ENCODE assay signal across 1 cellular context in genomic region chr1:154878371-154879355, GRCh38.
TF ChIP-seq lines count a peak whose summit lies in the region.

No MANE protein-coding gene starts in this region.

TF ChIP-seq in K562, 482 proteins besides CTCF, POLR2A, EP300 and RAD21 (continued from another document and continues in another):
- no peak for TF ChIP-seq CUX1 (CRISPR knock-in tag; IDR thresholded peaks at IDR 0.05)
- TF ChIP-seq RBM25 (IDR thresholded peaks at IDR 0.05; ENCODE audit: low read depth, low read length, severe bottlenecking): no peak
- TF ChIP-seq BACH1 (tag; IDR thresholded peaks at IDR 0.05): no peak
- no peak for TF ChIP-seq ARHGAP35 (IDR thresholded peaks at IDR 0.05; ENCODE audit: partially characterized antibody)
- peak; percentile 83 for TF ChIP-seq DEAF1 (CRISPR knock-in tag; IDR thresholded peaks at IDR 0.05)
- no peak for TF ChIP-seq JUN (IDR thresholded peaks at IDR 0.05; ENCODE audit: borderline replicate concordance, low read depth, low read length)
- TF ChIP-seq JUN (CRISPR knock-in tag; IDR thresholded peaks at IDR 0.05; ENCODE audit: borderline replicate concordance): no peak
- peak in 2 of 3 experiments; percentile 8 to 9 for TF ChIP-seq YY1 (IDR thresholded peaks at IDR 0.05; ENCODE audit: borderline replicate concordance in 1 of 3, control insufficient read depth in 1 of 3, extremely low read depth in 1 of 3, insufficient read depth in 3 of 3, insufficient read length in 1 of 3, insufficient replicate concordance in 2 of 3, low read depth in 1 of 3, low read length in 2 of 3)
- no peak for TF ChIP-seq GMEB1 (CRISPR knock-in tag; IDR thresholded peaks at IDR 0.05)
- TF ChIP-seq CBX1 (IDR thresholded peaks at IDR 0.05; ENCODE audit: low read depth): no peak
- TF ChIP-seq HSF4 (CRISPR knock-in tag; IDR thresholded peaks at IDR 0.05; ENCODE audit: borderline replicate concordance): no peak
- TF ChIP-seq TFAP4 (CRISPR knock-in tag; IDR thresholded peaks at IDR 0.05; ENCODE audit: borderline replicate concordance): 0 out of 2 replicates have a peak, but pooled peaks have one; percentile 45
- TF ChIP-seq NCOA2 (IDR thresholded peaks at IDR 0.05; ENCODE audit: partially characterized antibody in 2 of 2): no peak
- peak; percentile 1 for TF ChIP-seq CTCFL (IDR thresholded peaks at IDR 0.05; ENCODE audit: borderline replicate concordance, insufficient read depth, low read depth, low read length, poor library complexity, severe bottlenecking)
- TF ChIP-seq KAT8 (IDR thresholded peaks at IDR 0.05; ENCODE audit: low read depth): no peak
- no peak for TF ChIP-seq HINFP (tag; conservative IDR thresholded peaks at IDR 0.05; ENCODE audit: low read depth)
- peak; percentile 37; the same call in 1 of the 2 replicates for TF ChIP-seq ESRRA (IDR thresholded peaks at IDR 0.05; ENCODE audit: borderline replicate concordance, low read depth)
- no peak for TF ChIP-seq SPI1 (IDR thresholded peaks at IDR 0.05; ENCODE audit: borderline replicate concordance, low read depth, low read length)
- TF ChIP-seq CREM (IDR thresholded peaks at IDR 0.05; ENCODE audit: low read depth): 0 out of 2 replicates have a peak, but pooled peaks have one; percentile 13
- no peak for TF ChIP-seq SETDB1 (IDR thresholded peaks at IDR 0.05; ENCODE audit: low read length)
- TF ChIP-seq CBX8 (IDR thresholded peaks at IDR 0.05; ENCODE audit: borderline replicate concordance, extremely low read depth, low read depth, low read length, poor library complexity, severe bottlenecking): no peak
- no peak for TF ChIP-seq POU5F1 (IDR thresholded peaks at IDR 0.05; ENCODE audit: borderline replicate concordance, low read depth, low read length, partially characterized antibody)
- TF ChIP-seq ZNF707 (CRISPR knock-in tag; conservative IDR thresholded peaks at IDR 0.05): no peak
- TF ChIP-seq CC2D1A (IDR thresholded peaks at IDR 0.05): peak; percentile 81
- TF ChIP-seq ZNF263 (CRISPR knock-in tag; IDR thresholded peaks at IDR 0.05; ENCODE audit: borderline replicate concordance): peak; percentile 76
- TF ChIP-seq BRF1 (IDR thresholded peaks at IDR 0.05; ENCODE audit: borderline replicate concordance, extremely low read depth, insufficient read length): no peak
- TF ChIP-seq ZKSCAN1 (IDR thresholded peaks at IDR 0.05; ENCODE audit: low read depth, low read length): 0 out of 2 replicates have a peak, but pooled peaks have one; percentile 12
- TF ChIP-seq CHD7 (IDR thresholded peaks at IDR 0.05; ENCODE audit: low read depth, low read length): no peak
- TF ChIP-seq KDM1A (IDR thresholded peaks at IDR 0.05): 0 out of 4 replicates have a peak, but pooled peaks of 1 of the 2 experiments have one; percentile 14
